In the genomic region with DNA sequence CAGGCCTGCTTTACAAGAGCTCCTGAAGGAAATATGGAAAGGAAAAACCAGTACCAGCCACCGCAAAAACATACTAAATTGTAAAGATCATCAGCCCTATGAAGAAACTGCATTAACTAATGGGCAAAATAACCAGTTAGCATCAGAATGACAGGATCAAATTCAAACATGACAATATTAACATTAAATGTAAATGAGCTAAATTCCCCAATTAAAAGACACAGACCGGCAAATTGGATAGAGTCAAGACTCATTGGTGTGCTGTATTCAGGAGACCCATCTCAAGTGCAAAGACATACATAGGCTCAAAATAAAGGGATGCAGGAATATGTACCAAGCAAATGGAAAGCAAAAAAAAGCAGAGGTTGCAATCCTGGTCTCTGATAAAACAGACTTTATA, we compare ENCODE assay signal across 2 cellular contexts.
DNase-seq lines count a peak whose midpoint lies in the region; ATAC-seq, FAIRE-seq and TF ChIP-seq lines count a peak whose summit lies in the region.
"Not testable (repeated sequence)": the region's sequence is repeated elsewhere in the genome, so short reads cannot be mapped to it uniquely, and the experiment has no call there.

No MANE protein-coding gene starts in this region.

- H3K27ac ChIP-seq in HEK293 (ENCODE audit: extremely low read depth, low read depth, low read length); K562 (ENCODE audit: extremely low read depth, low read depth, low read length): not testable (repeated sequence)

- not testable (repeated sequence) for H3K9me3 ChIP-seq in HEK293 (ENCODE audit: control insufficient read depth, insufficient read depth, low read depth, low read length); K562 (replicated peaks; ENCODE audit: control insufficient read depth, insufficient read depth, low read depth, low read length)

- DNase-seq in K562 (ENCODE audit: extremely low read depth in 1 of 4, low spot score in 3 of 4), result not testable (repeated sequence)

- not testable (repeated sequence) for TF ChIP-seq CTCF in HEK293 (tag by site-specific recombination; IDR thresholded peaks at IDR 0.05); K562 (IDR thresholded peaks at IDR 0.05 in 2 of 3, conservative IDR thresholded peaks at IDR 0.05 in 1 of 3; ENCODE audit: insufficient read depth in 2 of 3, low read depth in 1 of 3, low read length in 3 of 3)

- H2AFZ ChIP-seq in K562 (ENCODE audit: low read depth, low read length), result not testable (repeated sequence)

- TF ChIP-seq RAD21 in K562 (CRISPR knock-in tag; conservative IDR thresholded peaks at IDR 0.05 in 1 of 2, IDR thresholded peaks at IDR 0.05 in 1 of 2), result not testable (repeated sequence)

- not testable (repeated sequence) for FAIRE-seq in K562 (lab: Jason Lieb, UNC)

- not testable (repeated sequence) for H4K20me1 ChIP-seq in K562 (replicated peaks; ENCODE audit: control insufficient read depth, insufficient read depth, low read length)

- intact Hi-C loops in K562 (cut with micrococcal nuclease), result not testable (repeated sequence)

- in situ Hi-C loops in K562 (cut with MboI), result not testable (repeated sequence)

- TF ChIP-seq POLR2A in K562 (conservative IDR thresholded peaks at IDR 0.05), result not testable (repeated sequence)

- H3K4me2 ChIP-seq in K562 (ENCODE audit: insufficient read depth, low read length), result not testable (repeated sequence)

- not testable (repeated sequence) for H3K4me3 ChIP-seq in HEK293 (ENCODE audit: low read depth, low read length); K562

- CTCF ChIA-PET in HEK293 (lab: Yijun Ruan, JAX), result interaction anchor here (0.6 kb wide), 1 partner anchor 45 kb away, joined by 3 read pairs; no protein-coding TSS in a partner anchor
- CTCF ChIA-PET in K562 (lab: Yijun Ruan, JAX; ENCODE audit: low intra/inter-chr PET ratio), result not testable (repeated sequence)

- WGBS in K562 (ENCODE audit: insufficient coverage, low coverage, missing lambda C conversion rate), result 0% methylated on average over 2 of the region's 2 CpGs

- H3K27me3 ChIP-seq in K562 (ENCODE audit: control insufficient read depth in 2 of 2, insufficient read depth in 2 of 2, low read length in 2 of 2), result not testable (repeated sequence)

- not testable (repeated sequence) for H3K79me2 ChIP-seq in K562 (ENCODE audit: control insufficient read depth, insufficient read depth, low read length)

- H3K36me3 ChIP-seq in HEK293 (ENCODE audit: control insufficient read depth in 2 of 2, insufficient read depth in 1 of 2, low read length in 2 of 2); K562 (ENCODE audit: control insufficient read depth, insufficient read depth, low read length): not testable (repeated sequence)

- H3K9me1 ChIP-seq in K562 (ENCODE audit: control insufficient read depth, insufficient read depth, low read length), result not testable (repeated sequence)

- not testable (repeated sequence) for ATAC-seq in K562

- not testable (repeated sequence) for BruUV-seq in K562 (replicated peaks; lab: Mats Ljungman, UMichigan)

- not testable (repeated sequence) for TF ChIP-seq EP300 in K562 (IDR thresholded peaks at IDR 0.05; ENCODE audit: low read length)

- POLR2A ChIA-PET in HEK293 (lab: Yijun Ruan, JAX); K562 (lab: Yijun Ruan, JAX): not testable (repeated sequence)

- H3K9ac ChIP-seq in K562 (ENCODE audit: insufficient read depth in 1 of 2, low read depth in 2 of 2, low read length in 2 of 2), result not testable (repeated sequence)

- H3K4me1 ChIP-seq in HEK293 (ENCODE audit: control insufficient read depth, insufficient read depth, low read length); K562 (replicated peaks in 1 of 2; ENCODE audit: control insufficient read depth in 2 of 2, insufficient read depth in 2 of 2, low read length in 2 of 2): not testable (repeated sequence)

TF ChIP-seq in HEK293, 187 proteins besides CTCF, POLR2A, EP300 and RAD21:
- TF ChIP-seq SETDB1 (IDR thresholded peaks at IDR 0.05; ENCODE audit: insufficient read length, low read length), result peak; percentile 47

TF ChIP-seq in K562, 482 proteins besides CTCF, POLR2A, EP300 and RAD21:
- TF ChIP-seq ZNF354B (CRISPR knock-in tag; IDR thresholded peaks at IDR 0.05) (peak; percentile 54; the same call in 1 of the 2 replicates), ZNF507 (tag; conservative IDR thresholded peaks at IDR 0.05) (peak; percentile 94)
